Comparison of ENCODE assay signal across 31 cellular contexts in the genomic region with DNA sequence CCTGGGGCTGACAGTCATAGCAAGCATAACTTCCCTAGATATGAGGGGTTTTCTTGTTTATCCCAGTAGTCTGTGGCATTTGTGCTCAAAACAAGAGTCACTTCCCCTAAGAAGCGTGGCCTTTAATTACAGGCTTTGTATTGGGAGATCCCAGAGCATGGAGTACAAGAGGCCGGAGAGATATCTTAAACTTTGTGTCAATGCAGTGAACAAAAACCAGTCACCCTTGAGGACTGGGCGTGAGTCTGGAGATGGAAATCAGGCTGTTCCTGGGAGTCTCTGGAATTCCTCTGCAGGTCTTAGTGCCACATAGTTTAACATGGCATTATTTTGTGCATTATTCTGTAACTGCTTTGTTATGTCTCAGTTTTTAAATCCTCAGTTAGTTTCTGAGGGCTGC.
"Had no signal": no experiment of that assay in that cellular context is flagged by ENCODE, and none has a peak within 500 bp of the region (broad histone marks: within the 10 kb centered on the region; RNA-seq: fewer than 3 reads in every experiment).

No MANE protein-coding gene starts in this region.

- H3K4me3 ChIP-seq: adrenal gland, Peyer's patch had no signal

- H3K4me1 Mint-ChIP-seq: central memory CD8-positive, alpha-beta T cell had no signal

- H3K4me2 ChIP-seq: KMS-11 had no signal

- H3K9me3 Mint-ChIP-seq: activated B cell treated with CpG ODN at 0.5 μM for 24 hours; activated T-helper 1 cell treated with anti-CD3 and anti-CD28 coated beads, Interleukin-12 subunit alpha, Interleukin-12 subunit beta, Interleukin-2, Interleukin-4 antibody, amounts not matched to agents 30 ng/mL and 10 ng/mL and 1 ng/mL, durations not matched to agents 14 hours and 24 hours and 36 hours; central memory CD8-positive, alpha-beta T cell had no signal

- H3K9me3 ChIP-seq: adrenal gland, Peyer's patch had no signal

- DNase-seq: activated B cell treated with CpG ODN at 0.5 μM for 24 hours; activated CD4-positive, alpha-beta T cell treated with anti-CD3 and anti-CD28 coated beads for 4 hours; activated CD4-positive, CD25-positive, alpha-beta regulatory T cell treated with anti-CD3 and anti-CD28 coated beads, Interleukin-2, amount 50 U/mL, for 72 hours; activated CD8-positive, alpha-beta T cell treated with anti-CD3 and anti-CD28 coated beads, Interleukin-2, amount 10 ng/mL, durations not matched to agents 7 days and 5 days; activated gamma-delta T cell treated with Interleukin-2 at 50 U/mL for 16 hours; activated naive CD4-positive, alpha-beta T cell treated with anti-CD3 and anti-CD28 coated beads for 36 hours; activated T-cell treated with anti-CD3 and anti-CD28 coated beads, Interleukin-2, amount 50 U/mL, for 24 hours; MM.1S; MV-4-11; NCI-H1092; NCI-H1436 treated with DMSO at 0.1 percent for 48 hours; NCI-H1694 treated with DMSO at 0.1 percent for 48 hours; NCI-H2029; NCI-H510A; NCI-H526; NCI-H748 treated with DMSO at 0.1 percent for 48 hours; NK-92 treated with Interleukin-12 subunit alpha and Interleukin-12 subunit beta, amount 100 ng/mL, for 24 hours; PC-3; Peyer's patch; SW 1271; T-helper 1 cell; T-helper 2 cell; T-helper 9 cell had no signal

- H3K27me3 ChIP-seq: adrenal gland, brain microvascular endothelial cell, Peyer's patch had no signal

- H3K27ac ChIP-seq: adrenal gland, brain microvascular endothelial cell, KMS-11, Peyer's patch, RWPE1, VCaP had no signal

- H3K9ac ChIP-seq: KMS-11 had no signal

- H3K4me3 Mint-ChIP-seq: activated B cell treated with CpG ODN at 0.5 μM for 24 hours; activated CD8-positive, alpha-beta T cell treated with anti-CD3 and anti-CD28 coated beads, Interleukin-2, amount 10 ng/mL, durations not matched to agents 7 days and 5 days; activated naive CD4-positive, alpha-beta T cell treated with anti-CD3 and anti-CD28 coated beads for 36 hours; activated T-cell treated with anti-CD3 and anti-CD28 coated beads, Interleukin-2, amount 50 U/mL, for 24 hours; activated T-helper 1 cell treated with anti-CD3 and anti-CD28 coated beads, Interleukin-12 subunit alpha, Interleukin-12 subunit beta, Interleukin-2, Interleukin-4 antibody, amounts not matched to agents 30 ng/mL and 10 ng/mL and 1 ng/mL, durations not matched to agents 14 hours and 24 hours and 36 hours; central memory CD8-positive, alpha-beta T cell had no signal

- H3K4me1 ChIP-seq: adrenal gland, Peyer's patch had no signal

- H3K27ac Mint-ChIP-seq: activated B cell treated with CpG ODN at 0.5 μM for 24 hours; activated CD8-positive, alpha-beta T cell treated with anti-CD3 and anti-CD28 coated beads, Interleukin-2, amount 10 ng/mL, durations not matched to agents 7 days and 5 days; activated naive CD4-positive, alpha-beta T cell treated with anti-CD3 and anti-CD28 coated beads for 36 hours; activated naive CD4-positive, alpha-beta T cell treated with anti-CD3 and anti-CD28 coated beads, Interleukin-2, amount 50 U/mL, for 72 hours; activated T-cell treated with anti-CD3 and anti-CD28 coated beads, Interleukin-2, amount 50 U/mL, for 24 hours; activated T-helper 1 cell treated with anti-CD3 and anti-CD28 coated beads, Interleukin-12 subunit alpha, Interleukin-12 subunit beta, Interleukin-2, Interleukin-4 antibody, amounts not matched to agents 30 ng/mL and 10 ng/mL and 1 ng/mL, durations not matched to agents 14 hours and 24 hours and 36 hours had no signal

- H3K36me3 ChIP-seq: adrenal gland, brain microvascular endothelial cell, Peyer's patch had no signal

- ATAC-seq: activated CD8-positive, alpha-beta T cell treated with anti-CD3 and anti-CD28 coated beads, Interleukin-2, amount 10 ng/mL, durations not matched to agents 7 days and 5 days; activated naive CD4-positive, alpha-beta T cell treated with anti-CD3 and anti-CD28 coated beads, Interleukin-2, amount 50 U/mL, for 72 hours; PC-3 had no signal
